20 cellular contexts compared by ENCODE assay signal in the genomic region with DNA sequence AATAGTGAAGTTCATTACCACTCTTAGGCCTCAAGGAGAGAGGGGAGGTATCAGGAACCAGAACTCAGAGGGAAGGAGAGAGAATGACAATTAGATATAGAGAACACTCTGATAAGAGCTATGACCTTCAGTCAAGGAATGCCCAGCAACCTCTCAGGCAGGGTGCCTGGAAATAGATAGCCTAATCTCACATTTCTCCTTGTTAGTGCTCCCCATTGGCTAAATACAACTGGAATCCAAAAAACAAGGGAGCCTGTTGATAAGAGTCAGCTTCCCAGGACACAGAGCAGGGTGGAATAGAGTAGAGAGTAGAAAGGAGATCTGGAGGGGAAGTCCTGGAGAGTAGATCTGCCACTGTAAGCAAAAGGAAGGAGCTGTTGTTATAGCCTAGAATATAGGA.
"Had no signal": no experiment of that assay in that cellular context is flagged by ENCODE, and none has a peak within 500 bp of the region (broad histone marks: within the 10 kb centered on the region; RNA-seq: fewer than 3 reads in every experiment).

No MANE protein-coding gene starts in this region.

- DNase-seq: dermis blood vessel endothelial cell; effector memory CD4-positive, alpha-beta T cell; foreskin fibroblast; gastrocnemius medialis; hypothalamus; mesenchymal stem cell; naive thymus-derived CD8-positive, alpha-beta T cell; occipital lobe; ovary; posterior cingulate gyrus; psoas muscle; stimulated activated CD4-positive, alpha-beta T cell treated with anti-CD3 and anti-CD28 coated beads, Interleukin-2, amount 100 ng/mL, for 24 hours; stimulated activated CD4-positive, alpha-beta T cell treated with anti-CD3 and anti-CD28 coated beads, Interleukin-4, amount 100 ng/mL, for 24 hours; stimulated activated naive CD4-positive, alpha-beta T cell treated with Interleukin-2 at 50 U/mL for 16 hours; stomach; thyroid gland; trophoblast cell had no signal

- H3K9me3 ChIP-seq: gastrocnemius medialis, ovary, psoas muscle, thyroid gland had no signal

- H3K27ac Mint-ChIP-seq: naive thymus-derived CD8-positive, alpha-beta T cell; stimulated activated effector memory CD8-positive, alpha-beta T cell treated with anti-CD3 and anti-CD28 coated beads, Interleukin-12 subunit alpha, Interleukin-12 subunit beta, amount 100 ng/mL, for 72 hours had no signal

- H3K27ac ChIP-seq: coronary artery, gastrocnemius medialis, ovary, psoas muscle, stomach, thyroid gland had no signal

- H3K4me1 Mint-ChIP-seq: naive thymus-derived CD8-positive, alpha-beta T cell; stimulated activated effector memory CD8-positive, alpha-beta T cell treated with anti-CD3 and anti-CD28 coated beads, Interleukin-12 subunit alpha, Interleukin-12 subunit beta, amount 100 ng/mL, for 72 hours had no signal

- ATAC-seq: gastrocnemius medialis; naive thymus-derived CD8-positive, alpha-beta T cell; sciatic nerve; stimulated activated effector memory CD8-positive, alpha-beta T cell treated with anti-CD3 and anti-CD28 coated beads, Interleukin-12 subunit alpha, Interleukin-12 subunit beta, amount 100 ng/mL, for 72 hours had no signal

- H3K4me1 ChIP-seq: gastrocnemius medialis, psoas muscle, thyroid gland had no signal

- H3K36me3 ChIP-seq: gastrocnemius medialis, ovary, stomach, thyroid gland had no signal

- H3K36me3 Mint-ChIP-seq: stimulated activated effector memory CD8-positive, alpha-beta T cell treated with anti-CD3 and anti-CD28 coated beads, Interleukin-12 subunit alpha, Interleukin-12 subunit beta, amount 100 ng/mL, for 72 hours had no signal

- H3K4me3 Mint-ChIP-seq: stimulated activated effector memory CD8-positive, alpha-beta T cell treated with anti-CD3 and anti-CD28 coated beads, Interleukin-12 subunit alpha, Interleukin-12 subunit beta, amount 100 ng/mL, for 72 hours had no signal

- H3K27me3 ChIP-seq: gastrocnemius medialis, ovary, stomach, thyroid gland had no signal

- H3K4me3 ChIP-seq: coronary artery, gastrocnemius medialis, ovary, psoas muscle, stomach, thyroid gland had no signal
